1 cellular context compared by ENCODE assay signal in the genomic region with DNA sequence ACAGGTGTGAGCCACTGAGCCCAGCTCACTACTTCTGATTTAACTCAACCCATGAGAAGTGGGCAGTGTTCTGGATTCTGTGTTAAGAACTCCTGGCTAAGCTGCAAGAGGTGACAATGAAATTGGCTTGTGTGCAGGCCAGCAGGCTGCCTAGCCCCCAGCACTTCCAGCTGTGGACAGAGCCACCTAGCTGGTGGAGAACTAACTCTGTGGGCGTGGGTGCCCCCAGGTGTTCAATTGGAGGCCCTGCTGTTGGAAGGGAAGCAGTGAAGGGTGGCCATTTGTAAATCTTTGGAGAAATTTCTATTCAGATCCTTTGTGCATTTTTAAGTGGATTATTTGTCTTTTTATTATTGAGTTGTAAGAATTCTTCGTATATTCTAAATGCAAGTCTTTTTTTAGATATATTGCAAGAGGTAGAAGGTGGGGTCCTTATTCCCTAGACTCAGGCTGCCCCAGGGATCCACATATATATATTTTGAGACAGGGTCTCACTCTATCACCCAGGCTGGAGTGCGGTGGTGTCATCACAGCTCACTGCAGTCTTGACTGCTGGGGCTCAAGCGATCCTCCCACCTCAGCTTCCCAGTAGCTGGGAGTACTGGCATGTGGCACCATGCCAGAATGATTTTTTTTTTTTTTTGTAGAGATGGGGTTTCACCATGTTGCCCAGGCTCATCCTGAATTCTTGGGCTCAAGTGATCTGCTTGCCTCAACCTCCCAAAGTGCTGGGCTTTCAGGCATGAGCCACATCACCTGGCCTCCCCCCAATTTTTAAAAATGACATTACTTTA.
TF ChIP-seq lines count a peak whose summit lies in the region.

No MANE protein-coding gene starts in this region.

TF ChIP-seq in IMR-90, 13 proteins besides CTCF, POLR2A, EP300 and RAD21:
- TF ChIP-seq BHLHE40 (IDR thresholded peaks at IDR 0.05; ENCODE audit: low read depth, low read length) (no peak), MAZ (IDR thresholded peaks at IDR 0.05; ENCODE audit: borderline replicate concordance, low read depth, low read length) (peak; percentile 53; the same call in 1 of the 2 replicates), CHD1 (IDR thresholded peaks at IDR 0.05; ENCODE audit: low read depth, low read length) (no peak), SMC3 (IDR thresholded peaks at IDR 0.05; ENCODE audit: low read depth, low read length) (no peak)
- TF ChIP-seq, protein P1, sequence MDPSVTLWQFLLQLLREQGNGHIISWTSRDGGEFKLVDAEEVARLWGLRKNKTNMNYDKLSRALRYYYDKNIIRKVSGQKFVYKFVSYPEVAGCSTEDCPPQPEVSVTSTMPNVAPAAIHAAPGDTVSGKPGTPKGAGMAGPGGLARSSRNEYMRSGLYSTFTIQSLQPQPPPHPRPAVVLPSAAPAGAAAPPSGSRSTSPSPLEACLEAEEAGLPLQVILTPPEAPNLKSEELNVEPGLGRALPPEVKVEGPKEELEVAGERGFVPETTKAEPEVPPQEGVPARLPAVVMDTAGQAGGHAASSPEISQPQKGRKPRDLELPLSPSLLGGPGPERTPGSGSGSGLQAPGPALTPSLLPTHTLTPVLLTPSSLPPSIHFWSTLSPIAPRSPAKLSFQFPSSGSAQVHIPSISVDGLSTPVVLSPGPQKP (IDR thresholded peaks at IDR 0.05; ENCODE audit: borderline replicate concordance, low read depth, low read length) = no peak
- TF ChIP-seq, protein P2, sequence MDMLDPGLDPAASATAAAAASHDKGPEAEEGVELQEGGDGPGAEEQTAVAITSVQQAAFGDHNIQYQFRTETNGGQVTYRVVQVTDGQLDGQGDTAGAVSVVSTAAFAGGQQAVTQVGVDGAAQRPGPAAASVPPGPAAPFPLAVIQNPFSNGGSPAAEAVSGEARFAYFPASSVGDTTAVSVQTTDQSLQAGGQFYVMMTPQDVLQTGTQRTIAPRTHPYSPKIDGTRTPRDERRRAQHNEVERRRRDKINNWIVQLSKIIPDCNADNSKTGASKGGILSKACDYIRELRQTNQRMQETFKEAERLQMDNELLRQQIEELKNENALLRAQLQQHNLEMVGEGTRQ (IDR thresholded peaks at IDR 0.05; ENCODE audit: low read depth, low read length) = no peak
